In genomic region chr20:3686867-3687321, GRCh38 we compare ENCODE assay signal across 9 cellular contexts. TPM values are rescaled to one million over a fixed set of nuclear protein-coding genes. Genes with fewer than 3 reads are reported as not detected.
A peak's percentile ranks its signal among the peaks of the same experiment; 100 is the strongest.
DNase-seq lines count a peak whose midpoint lies in the region; ATAC-seq and TF ChIP-seq lines count a peak whose summit lies in the region.
"Had no signal": no experiment of that assay in that cellular context is flagged by ENCODE, and none has a peak within 500 bp of the region (broad histone marks: within the 10 kb centered on the region; RNA-seq: fewer than 3 reads in every experiment).

No MANE protein-coding gene starts in this region.

- intact Hi-C loops in A673 (cut with micrococcal nuclease; ENCODE audit: unreplicated experiment): no loop called here
- intact Hi-C loops in esophagus squamous epithelium (cut with DNase I): no loop called here
- intact Hi-C loops in activated CD4-positive, alpha-beta T cell treated with anti-CD3 and anti-CD28 coated beads for 36 hours (cut with DNase I, micrococcal nuclease): no loop called here
- intact Hi-C loops in activated CD8-positive, alpha-beta T cell treated with anti-CD3 and anti-CD28 coated beads for 36 hours (cut with micrococcal nuclease): no loop called here

- H2AFZ ChIP-seq in MM.1S (ENCODE audit: low read length): no peak overlapping the region

- H3K36me3 ChIP-seq in A673 (ENCODE audit: insufficient read depth, low read length, poor library complexity, severe bottlenecking) (no peaks in the 10 kb centered on the region), esophagus squamous epithelium (no peaks in the 10 kb centered on the region), muscle layer of colon (ENCODE audit: insufficient read depth, low read length) (no peaks in the 10 kb centered on the region), MM.1S (replicated peaks; ENCODE audit: insufficient read depth, low read length) (no peaks in the 10 kb centered on the region)

- H3F3A ChIP-seq in MM.1S (ENCODE audit: insufficient read depth, low read length): no peaks in the 10 kb centered on the region

- no peak for TF ChIP-seq POLR2A in esophagus squamous epithelium (IDR thresholded peaks at IDR 0.05)

- POLR2A ChIA-PET in A673 (lab: Charles Lee; ENCODE audit: low non-redundant PET): no interaction called here
- POLR2A ChIA-PET in activated CD4-positive, alpha-beta T cell treated with anti-CD3 and anti-CD28 coated beads for 36 hours (lab: Charles Lee): no interaction called here
- POLR2A ChIA-PET in activated CD8-positive, alpha-beta T cell treated with anti-CD3 and anti-CD28 coated beads for 36 hours (lab: Charles Lee): interaction anchor here (0.5 to 1.6 kb wide), 4 partner anchors 17 to 60 kb away, joined by 3 to 4 read pairs (median 3); no protein-coding TSS in a partner anchor

- 28 to 32% methylated on average over 9 of the region's 9 CpGs for WGBS in esophagus squamous epithelium, 2 donors

- no peak overlapping the region for H3K4me2 ChIP-seq in MM.1S (ENCODE audit: low read depth, low read length)

- H3K27me3 Mint-ChIP-seq in activated CD4-positive, alpha-beta T cell treated with anti-CD3 and anti-CD28 coated beads for 36 hours: peaks cover 19% of the 10 kb centered on the region
- peaks cover 29 to 43% of the 10 kb centered on the region in 2 donors for H3K27me3 Mint-ChIP-seq in stimulated activated naive B cell treated with anti-CD40 and anti-IgM and Interleukin-4, amounts not matched to agents 10 μg/mL and 1 μg/mL and 100 μg/mL, for 72 hours
- peaks cover 14% of the 10 kb centered on the region for H3K27me3 Mint-ChIP-seq in activated CD8-positive, alpha-beta T cell treated with anti-CD3 and anti-CD28 coated beads for 36 hours

- no peak overlapping the region for H3K27ac Mint-ChIP-seq in activated CD4-positive, alpha-beta T cell treated with anti-CD3 and anti-CD28 coated beads for 36 hours
- no peak overlapping the region for H3K27ac Mint-ChIP-seq in stimulated activated naive B cell treated with anti-CD40 and anti-IgM and Interleukin-4, amounts not matched to agents 10 μg/mL and 1 μg/mL and 100 μg/mL, for 72 hours
- no peak overlapping the region for H3K27ac Mint-ChIP-seq in activated CD8-positive, alpha-beta T cell treated with anti-CD3 and anti-CD28 coated beads for 36 hours

- H4K20me1 ChIP-seq in MM.1S (ENCODE audit: insufficient read depth, low read length): no peaks in the 10 kb centered on the region

- H3K79me2 ChIP-seq in MM.1S (ENCODE audit: low read length): no peaks in the 10 kb centered on the region

- H3K36me3 Mint-ChIP-seq in activated CD4-positive, alpha-beta T cell treated with anti-CD3 and anti-CD28 coated beads for 36 hours (ENCODE audit: low read depth): no peaks in the 10 kb centered on the region
- H3K36me3 Mint-ChIP-seq in stimulated activated naive B cell treated with anti-CD40 and anti-IgM and Interleukin-4, amounts not matched to agents 10 μg/mL and 1 μg/mL and 100 μg/mL, for 72 hours: no peaks in the 10 kb centered on the region
- no peaks in the 10 kb centered on the region for H3K36me3 Mint-ChIP-seq in activated CD8-positive, alpha-beta T cell treated with anti-CD3 and anti-CD28 coated beads for 36 hours (ENCODE audit: low read depth)

- H3K9me3 ChIP-seq in A673 (ENCODE audit: low read depth, low read length, poor library complexity, severe bottlenecking): no peaks in the 10 kb centered on the region
- H3K9me3 ChIP-seq in esophagus squamous epithelium: no peaks in the 10 kb centered on the region
- no peaks in the 10 kb centered on the region for H3K9me3 ChIP-seq in muscle layer of colon (ENCODE audit: low read length)
- H3K9me3 ChIP-seq in MM.1S (replicated peaks; ENCODE audit: insufficient read depth, low read length): no peaks in the 10 kb centered on the region

- no peaks in the 10 kb centered on the region for H3K9me3 Mint-ChIP-seq in activated CD4-positive, alpha-beta T cell treated with anti-CD3 and anti-CD28 coated beads for 36 hours (ENCODE audit: low read depth)
- peaks cover 0 to 1% of the 10 kb centered on the region in 2 donors for H3K9me3 Mint-ChIP-seq in stimulated activated naive B cell treated with anti-CD40 and anti-IgM and Interleukin-4, amounts not matched to agents 10 μg/mL and 1 μg/mL and 100 μg/mL, for 72 hours
- no peaks in the 10 kb centered on the region for H3K9me3 Mint-ChIP-seq in activated CD8-positive, alpha-beta T cell treated with anti-CD3 and anti-CD28 coated beads for 36 hours

- no peak overlapping the region for H3K27ac ChIP-seq in A673 (ENCODE audit: low read depth, low read length, poor library complexity, severe bottlenecking)
- H3K27ac ChIP-seq in esophagus squamous epithelium: peak overlapping the region; percentile 49 to 83 (median 78)
- peak overlapping the region; percentile 83 for H3K27ac ChIP-seq in muscle layer of colon (ENCODE audit: low read depth, low read length)
- H3K27ac ChIP-seq in MM.1S (ENCODE audit: low read length): no peak overlapping the region

- no peak overlapping the region for H3K4me3 ChIP-seq in A673 (ENCODE audit: low read depth, low read length, poor library complexity, severe bottlenecking)
- no peak overlapping the region for H3K4me3 ChIP-seq in esophagus squamous epithelium
- peak overlapping the region in 1 of 2 donors; percentile 30 for H3K4me3 ChIP-seq in muscle layer of colon (ENCODE audit: low read depth in 1 of 2, low read length in 2 of 2)
- no peak overlapping the region for H3K4me3 ChIP-seq in MM.1S (ENCODE audit: low read length)

- no peaks in the 10 kb centered on the region for H3K27me3 ChIP-seq in A673 (replicated peaks; ENCODE audit: insufficient read depth, low read depth, low read length, poor library complexity)
- peaks cover 0 to 14% (median 2%) of the 10 kb centered on the region in 4 donors for H3K27me3 ChIP-seq in esophagus squamous epithelium
- H3K27me3 ChIP-seq in muscle layer of colon (ENCODE audit: control insufficient read depth in 1 of 2, insufficient read depth in 2 of 2, low read length in 2 of 2): no peaks in the 10 kb centered on the region
- H3K27me3 ChIP-seq in MM.1S (replicated peaks; ENCODE audit: insufficient read depth, low read length): peaks cover 25% of the 10 kb centered on the region

- DNase-seq in A673 (ENCODE audit: low spot score): peak; percentile 52
- peak; percentile 54 for DNase-seq in NCI-H1694 treated with DMSO at 0.1 percent for 48 hours (lab: John Stamatoyannopoulos, UW)
- DNase-seq in esophagus squamous epithelium (lab: John Stamatoyannopoulos, UW): no peak
- DNase-seq in activated CD4-positive, alpha-beta T cell treated with anti-CD3 and anti-CD28 coated beads for 36 hours: no peak
- DNase-seq in stimulated activated naive B cell treated with anti-CD40 and anti-IgM and Interleukin-4, amounts not matched to agents 10 μg/mL and 1 μg/mL and 100 μg/mL, for 72 hours: no peak
- no peak for DNase-seq in MM.1S
- no peak for DNase-seq in activated CD8-positive, alpha-beta T cell treated with anti-CD3 and anti-CD28 coated beads for 36 hours
- DNase-seq: glutamatergic neuron had no signal

- H3K4me1 ChIP-seq in A673 (ENCODE audit: insufficient read depth, low read length, poor library complexity, severe bottlenecking): peaks cover 4% of the 10 kb centered on the region
- H3K4me1 ChIP-seq in esophagus squamous epithelium: peaks cover 14 to 25% (median 20%) of the 10 kb centered on the region in 3 donors
- peaks cover 18% of the 10 kb centered on the region for H3K4me1 ChIP-seq in muscle layer of colon (ENCODE audit: insufficient read depth, low read length)
- H3K4me1 ChIP-seq in MM.1S (ENCODE audit: low read length): no peaks in the 10 kb centered on the region

- CTCF ChIA-PET in A673 (lab: Charles Lee): interaction anchor here (0.5 to 0.9 kb wide), 2 partner anchors 10 to 468 kb away, joined by 5 to 7 read pairs; no protein-coding TSS in a partner anchor
- CTCF ChIA-PET in activated CD4-positive, alpha-beta T cell treated with anti-CD3 and anti-CD28 coated beads for 36 hours (lab: Charles Lee): interaction anchor here (0.7 to 1.5 kb wide), 3 partner anchors 9 to 271 kb away, joined by 3 to 5 read pairs (median 3); no protein-coding TSS in a partner anchor
- CTCF ChIA-PET in activated CD8-positive, alpha-beta T cell treated with anti-CD3 and anti-CD28 coated beads for 36 hours (lab: Charles Lee): interaction anchor here (1.6 to 2.8 kb wide), 3 partner anchors 9 to 24 kb away, joined by 5 to 13 read pairs (median 8); no protein-coding TSS in a partner anchor

- H3K4me1 Mint-ChIP-seq in activated CD4-positive, alpha-beta T cell treated with anti-CD3 and anti-CD28 coated beads for 36 hours: no peaks in the 10 kb centered on the region
- H3K4me1 Mint-ChIP-seq in stimulated activated naive B cell treated with anti-CD40 and anti-IgM and Interleukin-4, amounts not matched to agents 10 μg/mL and 1 μg/mL and 100 μg/mL, for 72 hours: no peaks in the 10 kb centered on the region
- H3K4me1 Mint-ChIP-seq in activated CD8-positive, alpha-beta T cell treated with anti-CD3 and anti-CD28 coated beads for 36 hours (ENCODE audit: low read depth): no peaks in the 10 kb centered on the region

- no peak overlapping the region for H3K9ac ChIP-seq in muscle layer of colon (ENCODE audit: low read length)
- no peak overlapping the region for H3K9ac ChIP-seq in MM.1S (ENCODE audit: low read length)

- TF ChIP-seq CTCF in A673 (conservative IDR thresholded peaks at IDR 0.05; ENCODE audit: low read depth, low read length): peak; percentile 36
- TF ChIP-seq CTCF in esophagus squamous epithelium (IDR thresholded peaks at IDR 0.05): no peak
- no peak for TF ChIP-seq CTCF in MM.1S (IDR thresholded peaks at IDR 0.05; ENCODE audit: low read length)
- TF ChIP-seq CTCF in activated CD8-positive, alpha-beta T cell treated with anti-CD3 and anti-CD28 coated beads for 36 hours (IDR thresholded peaks at IDR 0.05): no peak

- ATAC-seq in activated CD4-positive, alpha-beta T cell treated with anti-CD3 and anti-CD28 coated beads for 36 hours: no peak
- ATAC-seq in stimulated activated naive B cell treated with anti-CD40 and anti-IgM and Interleukin-4, amounts not matched to agents 10 μg/mL and 1 μg/mL and 100 μg/mL, for 72 hours (replicated peaks): no peak
- ATAC-seq in activated CD8-positive, alpha-beta T cell treated with anti-CD3 and anti-CD28 coated beads for 36 hours: no peak

- no peak overlapping the region for H3K4me3 Mint-ChIP-seq in activated CD4-positive, alpha-beta T cell treated with anti-CD3 and anti-CD28 coated beads for 36 hours
- H3K4me3 Mint-ChIP-seq in stimulated activated naive B cell treated with anti-CD40 and anti-IgM and Interleukin-4, amounts not matched to agents 10 μg/mL and 1 μg/mL and 100 μg/mL, for 72 hours: no peak overlapping the region
- H3K4me3 Mint-ChIP-seq in activated CD8-positive, alpha-beta T cell treated with anti-CD3 and anti-CD28 coated beads for 36 hours: no peak overlapping the region

- no peaks in the 10 kb centered on the region for H3K9me2 ChIP-seq in MM.1S (replicated peaks; ENCODE audit: insufficient read depth, low read length)

- no TSS peak for BruUV-seq in A673 (replicated peaks; lab: Mats Ljungman, UMichigan)

RNA-seq across cellular contexts. Expression of gene ADAM33, which starts 5.1 kb away (rescaled TPM):
- total RNA-seq in A673 (2021): not detected in 2 replicates
- total RNA-seq in esophagus squamous epithelium: 10 to 100 TPM in 1 of 4 donors, 1 to 10 TPM in 3; 2.4 to 27.7 (median 6.4) TPM
- total RNA-seq in activated CD4-positive, alpha-beta T cell treated with anti-CD3 and anti-CD28 coated beads for 36 hours: not detected
- not detected for total RNA-seq in activated CD8-positive, alpha-beta T cell treated with anti-CD3 and anti-CD28 coated beads for 36 hours

RNA-seq across cellular contexts. Expression of gene GFRA4, which starts 23.7 kb away (rescaled TPM):
- total RNA-seq in A673 (2021) (not detected in 2 replicates), esophagus squamous epithelium (not detected)
- total RNA-seq in activated CD4-positive, alpha-beta T cell treated with anti-CD3 and anti-CD28 coated beads for 36 hours: not detected
- not detected for total RNA-seq in activated CD8-positive, alpha-beta T cell treated with anti-CD3 and anti-CD28 coated beads for 36 hours

RNA-seq across cellular contexts. Expression of gene SIGLEC1, which starts 25.5 kb away (rescaled TPM):
- total RNA-seq in A673 (2021) (not detected in 2 replicates), esophagus squamous epithelium (1 to 10 TPM in 2 of 4 donors, under 1 TPM in 2; 0.11 to 6.9 (median 1.8) TPM)
- total RNA-seq in activated CD4-positive, alpha-beta T cell treated with anti-CD3 and anti-CD28 coated beads for 36 hours: not detected
- not detected for total RNA-seq in activated CD8-positive, alpha-beta T cell treated with anti-CD3 and anti-CD28 coated beads for 36 hours

RNA-seq across cellular contexts. Expression of gene HSPA12B, which starts 45.6 kb away (rescaled TPM):
- total RNA-seq in A673 (2021) (not detected in 2 replicates), esophagus squamous epithelium (1 to 10 TPM in 2 of 4 donors, under 1 TPM in 2; 0.64 to 4.6 (median 1.8) TPM)
- total RNA-seq in activated CD4-positive, alpha-beta T cell treated with anti-CD3 and anti-CD28 coated beads for 36 hours: not detected
- not detected for total RNA-seq in activated CD8-positive, alpha-beta T cell treated with anti-CD3 and anti-CD28 coated beads for 36 hours

Comparison
In these comparisons a context has a peak if more than half of its experiments do, and no peak if none do; other contexts are left out.
1. DNase-seq: peak in A673 (single experiment) and NCI-H1694 treated with DMSO at 0.1 percent for 48 hours (single experiment); none in esophagus squamous epithelium (single experiment), activated CD4-positive, alpha-beta T cell treated with anti-CD3 and anti-CD28 coated beads for 36 hours (single experiment), stimulated activated naive B cell treated with anti-CD40 and anti-IgM and Interleukin-4, amounts not matched to agents 10 μg/mL and 1 μg/mL and 100 μg/mL, for 72 hours (single experiment), MM.1S (single experiment) and activated CD8-positive, alpha-beta T cell treated with anti-CD3 and anti-CD28 coated beads for 36 hours (single experiment).
2. H3K27ac ChIP-seq: peak in esophagus squamous epithelium (4 of 4) and muscle layer of colon (single experiment); none in A673 (single experiment) and MM.1S (single experiment).